Comparison of ENCODE assay signal across 26 cellular contexts in genomic region chr6:48615041-48615440, GRCh38.
DNase-seq lines count a peak whose midpoint lies in the region; ATAC-seq and TF ChIP-seq lines count a peak whose summit lies in the region.
"Had no signal": no experiment of that assay in that cellular context is flagged by ENCODE, and none has a peak within 500 bp of the region (broad histone marks: within the 10 kb centered on the region; RNA-seq: fewer than 3 reads in every experiment).

No MANE protein-coding gene starts in this region.

- no peak overlapping the region for H3K27ac Mint-ChIP-seq in T-helper 2 cell treated with Interferon-gamma antibody and Interleukin-4, amounts not matched to agents 5 μg/mL and 100 μg/mL, for 36 hours
- H3K27ac Mint-ChIP-seq: activated CD4-positive, alpha-beta T cell treated with anti-CD3 and anti-CD28 coated beads, Interleukin-2, amount 10 ng/mL, durations not matched to agents 24 days and 14 days; activated CD8-positive, alpha-beta memory T cell treated with anti-CD3 and anti-CD28 coated beads, Interleukin-2, amount 10 ng/mL, durations not matched to agents 7 days and 5 days; activated naive CD4-positive, alpha-beta T cell treated with anti-CD3 and anti-CD28 coated beads, Interleukin-2, amount 10 ng/mL, durations not matched to agents 7 days and 5 days; CD4-positive, alpha-beta T cell; T-helper 17 cell had no signal

- no peaks in the 10 kb centered on the region for H3K4me1 Mint-ChIP-seq in T-helper 2 cell treated with Interferon-gamma antibody and Interleukin-4, amounts not matched to agents 5 μg/mL and 100 μg/mL, for 36 hours (ENCODE audit: low read depth)
- H3K4me1 Mint-ChIP-seq: activated CD4-positive, alpha-beta T cell treated with anti-CD3 and anti-CD28 coated beads, Interleukin-2, amount 10 ng/mL, durations not matched to agents 24 days and 14 days; activated CD8-positive, alpha-beta memory T cell treated with anti-CD3 and anti-CD28 coated beads, Interleukin-2, amount 10 ng/mL, durations not matched to agents 7 days and 5 days; activated naive CD4-positive, alpha-beta T cell treated with anti-CD3 and anti-CD28 coated beads, Interleukin-2, amount 10 ng/mL, durations not matched to agents 7 days and 5 days; T-helper 17 cell had no signal

- H3K36me3 ChIP-seq in left lung, result no peaks in the 10 kb centered on the region
- H3K36me3 ChIP-seq: SJSA1 had no signal

- H3K36me3 Mint-ChIP-seq in T-helper 2 cell treated with Interferon-gamma antibody and Interleukin-4, amounts not matched to agents 5 μg/mL and 100 μg/mL, for 36 hours (ENCODE audit: low read depth), result no peaks in the 10 kb centered on the region
- H3K36me3 Mint-ChIP-seq: activated CD8-positive, alpha-beta memory T cell treated with anti-CD3 and anti-CD28 coated beads, Interleukin-2, amount 10 ng/mL, durations not matched to agents 7 days and 5 days; activated naive CD4-positive, alpha-beta T cell treated with anti-CD3 and anti-CD28 coated beads, Interleukin-2, amount 10 ng/mL, durations not matched to agents 7 days and 5 days had no signal

- no peaks in the 10 kb centered on the region for H3K4me1 ChIP-seq in left lung
- H3K4me1 ChIP-seq: SJSA1 had no signal

- H3K4me3 ChIP-seq in left lung (no peak overlapping the region), dorsolateral prefrontal cortex (no peak overlapping the region)
- H3K4me3 ChIP-seq: SJSA1 had no signal

- H3K27me3 ChIP-seq in left lung, result no peaks in the 10 kb centered on the region
- H3K27me3 ChIP-seq in dorsolateral prefrontal cortex, result no peaks in the 10 kb centered on the region
- H3K27me3 ChIP-seq: SJSA1 had no signal

- ATAC-seq in left lung (peak; percentile 52), GM19463 (IDR thresholded peaks at IDR 0.05; ENCODE audit: unreplicated experiment) (no peak)
- ATAC-seq: activated CD8-positive, alpha-beta memory T cell treated with anti-CD3 and anti-CD28 coated beads, Interleukin-2, amount 10 ng/mL, durations not matched to agents 7 days and 5 days; sciatic nerve; stimulated activated naive CD8-positive, alpha-beta T cell treated with anti-CD3 and anti-CD28 coated beads, Interleukin-15, Interleukin-2, amounts not matched to agents 100 U/mL and 50 U/mL, for 24 hours; T-helper 17 cell had no signal

- H3K9me3 Mint-ChIP-seq in T-helper 2 cell treated with Interferon-gamma antibody and Interleukin-4, amounts not matched to agents 5 μg/mL and 100 μg/mL, for 36 hours, result peaks cover 26% of the 10 kb centered on the region

- no peaks in the 10 kb centered on the region for H3K27me3 Mint-ChIP-seq in T-helper 2 cell treated with Interferon-gamma antibody and Interleukin-4, amounts not matched to agents 5 μg/mL and 100 μg/mL, for 36 hours (ENCODE audit: low read depth)
- H3K27me3 Mint-ChIP-seq: activated CD4-positive, alpha-beta T cell treated with anti-CD3 and anti-CD28 coated beads, Interleukin-2, amount 10 ng/mL, durations not matched to agents 24 days and 14 days; activated CD8-positive, alpha-beta memory T cell treated with anti-CD3 and anti-CD28 coated beads, Interleukin-2, amount 10 ng/mL, durations not matched to agents 7 days and 5 days; activated naive CD4-positive, alpha-beta T cell treated with anti-CD3 and anti-CD28 coated beads, Interleukin-2, amount 10 ng/mL, durations not matched to agents 7 days and 5 days; CD4-positive, alpha-beta T cell; T-helper 17 cell had no signal

- intact Hi-C loops in left lung (cut with DNase I), result no loop called here
- intact Hi-C loops in dorsolateral prefrontal cortex (cut with DNase I), result no loop called here

- peaks cover 0 to 22% of the 10 kb centered on the region in 2 donors for H3K9me3 ChIP-seq in left lung

- no peak overlapping the region for H3K4me3 Mint-ChIP-seq in T-helper 2 cell treated with Interferon-gamma antibody and Interleukin-4, amounts not matched to agents 5 μg/mL and 100 μg/mL, for 36 hours
- H3K4me3 Mint-ChIP-seq: activated CD4-positive, alpha-beta T cell treated with anti-CD3 and anti-CD28 coated beads, Interleukin-2, amount 10 ng/mL, durations not matched to agents 24 days and 14 days; activated CD8-positive, alpha-beta memory T cell treated with anti-CD3 and anti-CD28 coated beads, Interleukin-2, amount 10 ng/mL, durations not matched to agents 7 days and 5 days; activated naive CD4-positive, alpha-beta T cell treated with anti-CD3 and anti-CD28 coated beads, Interleukin-2, amount 10 ng/mL, durations not matched to agents 7 days and 5 days; CD4-positive, alpha-beta T cell; T-helper 17 cell had no signal

- DNase-seq in EH (ENCODE audit: low read depth) (peak; percentile 22), NCI-H226 (peak; percentile 20), dedifferentiated amniotic fluid mesenchymal stem cell (ENCODE audit: extremely low spot score) (peak; percentile 55), left lung (no peak), dorsolateral prefrontal cortex (no peak), mucosa of gallbladder (ENCODE audit: low spot score) (no peak)
- DNase-seq in T-helper 2 cell treated with Interferon-gamma antibody and Interleukin-4, amounts not matched to agents 5 μg/mL and 100 μg/mL, for 36 hours (ENCODE audit: low spot score), result no peak
- DNase-seq: activated CD4-positive, alpha-beta T cell treated with anti-CD3 and anti-CD28 coated beads, Interleukin-2, amount 10 ng/mL, durations not matched to agents 24 days and 14 days; activated CD8-positive, alpha-beta memory T cell treated with anti-CD3 and anti-CD28 coated beads, Interleukin-2, amount 10 ng/mL, durations not matched to agents 7 days and 5 days; activated naive CD4-positive, alpha-beta T cell treated with anti-CD3 and anti-CD28 coated beads, Interleukin-2, amount 10 ng/mL, durations not matched to agents 7 days and 5 days; anterior cingulate cortex; CD4-positive, alpha-beta T cell; cerebellar nuclear complex; effector CD4-positive, alpha-beta T cell; erythroblast; MV-4-11; NCI-H146; NCI-H2171 treated with DMSO at 0.1 percent for 48 hours; NCI-H526 treated with DMSO at 0.1 percent for 48 hours; stimulated activated CD4-positive, alpha-beta T cell treated with anti-CD3 and anti-CD28 coated beads, Interleukin-15, amount 100 ng/mL, for 24 hours; stimulated activated naive CD8-positive, alpha-beta T cell treated with anti-CD3 and anti-CD28 coated beads, Interleukin-15, Interleukin-2, amounts not matched to agents 100 U/mL and 50 U/mL, for 24 hours; T-helper 17 cell had no signal

- no peak for TF ChIP-seq CTCF in left lung (IDR thresholded peaks at IDR 0.05)
- no peak for TF ChIP-seq CTCF in dorsolateral prefrontal cortex (IDR thresholded peaks at IDR 0.05 in 54 of 56, conservative IDR thresholded peaks at IDR 0.05 in 2 of 56; ENCODE audit: low read depth in 1 of 56, partially characterized antibody in 56 of 56)

- H3K27ac ChIP-seq in left lung (no peak overlapping the region), dorsolateral prefrontal cortex (no peak overlapping the region)
- H3K27ac ChIP-seq: KMS-11, SJSA1 had no signal

Comparison
In these comparisons a context has a peak if more than half of its experiments do, and no peak if none do; other contexts are left out.
1. DNase-seq: peak in EH (single experiment), NCI-H226 (single experiment) and dedifferentiated amniotic fluid mesenchymal stem cell (single experiment); none in left lung (0 of 2), T-helper 2 cell treated with Interferon-gamma antibody and Interleukin-4, amounts not matched to agents 5 μg/mL and 100 μg/mL, for 36 hours (single experiment), dorsolateral prefrontal cortex (0 of 10) and mucosa of gallbladder (single experiment).